Comparison of ENCODE assay signal across 8 cellular contexts in genomic region chr4:36399762-36400353, GRCh38.
DNase-seq lines count a peak whose midpoint lies in the region; ATAC-seq and TF ChIP-seq lines count a peak whose summit lies in the region.

No MANE protein-coding gene starts in this region.

- in situ Hi-C loops in gastrocnemius medialis (cut with MboI; ENCODE audit: low sequenced_read_pairs in 4 of 4), result no loop called here

- no peaks in the 10 kb centered on the region for H3K36me3 Mint-ChIP-seq in CD8-positive, alpha-beta T cell
- peaks cover 4% of the 10 kb centered on the region for H3K36me3 Mint-ChIP-seq in activated CD8-positive, alpha-beta T cell treated with anti-CD3 and anti-CD28 coated beads for 36 hours (ENCODE audit: low read depth)

- no peak overlapping the region for H3K27ac ChIP-seq in CD8-positive, alpha-beta T cell (ENCODE audit: low read depth, low read length)
- no peak overlapping the region for H3K27ac ChIP-seq in gastrocnemius medialis

- no peak overlapping the region for H3K4me3 ChIP-seq in CD8-positive, alpha-beta T cell (ENCODE audit: low read depth, low read length)
- no peak overlapping the region for H3K4me3 ChIP-seq in gastrocnemius medialis

- ATAC-seq in CD8-positive, alpha-beta T cell, result peak; percentile 76
- peak; percentile 66 for ATAC-seq in GM19395 (IDR thresholded peaks at IDR 0.05; ENCODE audit: unreplicated experiment)
- ATAC-seq in activated CD8-positive, alpha-beta T cell treated with anti-CD3 and anti-CD28 coated beads for 36 hours, result peak; percentile 76
- no peak for ATAC-seq in gastrocnemius medialis

- CTCF ChIA-PET in CD8-positive, alpha-beta T cell (lab: Charles Lee), result interaction anchor here (0.8 to 5.0 kb wide), 46 partner anchors 8 to 318 kb away, joined by 3 to 118 read pairs (median 5); partner anchors contain the start of gene ARAP2
- CTCF ChIA-PET in activated CD8-positive, alpha-beta T cell treated with anti-CD3 and anti-CD28 coated beads for 36 hours (lab: Charles Lee), result interaction anchor here (0.6 to 3.6 kb wide), 72 partner anchors 10 to 1285 kb away, joined by 3 to 86 read pairs (median 4); partner anchors contain the start of gene ARAP2

- POLR2A ChIA-PET in CD8-positive, alpha-beta T cell (lab: Charles Lee), result interaction anchor here (0.6 to 1.7 kb wide), 4 partner anchors 13 to 156 kb away, joined by 3 to 7 read pairs (median 5); partner anchors contain the start of gene ARAP2
- POLR2A ChIA-PET in activated CD8-positive, alpha-beta T cell treated with anti-CD3 and anti-CD28 coated beads for 36 hours (lab: Charles Lee), result no interaction called here

- H3K27me3 ChIP-seq in CD8-positive, alpha-beta T cell (ENCODE audit: insufficient read depth, low read length), result no peaks in the 10 kb centered on the region
- H3K27me3 ChIP-seq in gastrocnemius medialis, result no peaks in the 10 kb centered on the region

- H3K36me3 ChIP-seq in CD8-positive, alpha-beta T cell (ENCODE audit: insufficient read depth, low read length), result no peaks in the 10 kb centered on the region
- H3K36me3 ChIP-seq in gastrocnemius medialis, result no peaks in the 10 kb centered on the region

- H3K27ac Mint-ChIP-seq in CD8-positive, alpha-beta T cell, result no peak overlapping the region
- H3K27ac Mint-ChIP-seq in activated CD8-positive, alpha-beta T cell treated with anti-CD3 and anti-CD28 coated beads for 36 hours, result no peak overlapping the region

- no peak for TF ChIP-seq POLR2A in gastrocnemius medialis (IDR thresholded peaks at IDR 0.05)

- peak; percentile 77 for TF ChIP-seq CTCF in CD8-positive, alpha-beta T cell (IDR thresholded peaks at IDR 0.05)
- peak; percentile 88 for TF ChIP-seq CTCF in activated CD8-positive, alpha-beta T cell treated with anti-CD3 and anti-CD28 coated beads for 36 hours (IDR thresholded peaks at IDR 0.05)
- peak in 1 of 5 experiments; percentile 18 for TF ChIP-seq CTCF in gastrocnemius medialis (IDR thresholded peaks at IDR 0.05 in 4 of 5, conservative IDR thresholded peaks at IDR 0.05 in 1 of 5)

- no peaks in the 10 kb centered on the region for H3K9me3 ChIP-seq in CD8-positive, alpha-beta T cell (ENCODE audit: low read length)
- H3K9me3 ChIP-seq in gastrocnemius medialis, result no peaks in the 10 kb centered on the region

- H3K4me3 Mint-ChIP-seq in CD8-positive, alpha-beta T cell, result no peak overlapping the region
- H3K4me3 Mint-ChIP-seq in activated CD8-positive, alpha-beta T cell treated with anti-CD3 and anti-CD28 coated beads for 36 hours, result no peak overlapping the region

- intact Hi-C loops in CD8-positive, alpha-beta T cell (cut with DNase I, micrococcal nuclease), result loop anchor here (1.0 to 10.0 kb wide), 6 partner anchors 15 to 215 kb away; partner anchors contain the start of gene ARAP2 (in 1 of the 2)
- intact Hi-C loops in activated CD8-positive, alpha-beta T cell treated with anti-CD3 and anti-CD28 coated beads for 36 hours (cut with micrococcal nuclease), result loop anchor here (1.0 to 10.0 kb wide), 2 partner anchors 49 to 155 kb away; partner anchors contain the start of gene ARAP2
- intact Hi-C loops in gastrocnemius medialis (cut with DNase I; ENCODE audit: low total_unique reads), result no loop called here

- H3K27me3 Mint-ChIP-seq in CD8-positive, alpha-beta T cell (ENCODE audit: low read depth), result peaks cover 5% of the 10 kb centered on the region
- peaks cover 5% of the 10 kb centered on the region for H3K27me3 Mint-ChIP-seq in activated CD8-positive, alpha-beta T cell treated with anti-CD3 and anti-CD28 coated beads for 36 hours

- H3K9me3 Mint-ChIP-seq in CD8-positive, alpha-beta T cell, result no peaks in the 10 kb centered on the region
- H3K9me3 Mint-ChIP-seq in activated CD8-positive, alpha-beta T cell treated with anti-CD3 and anti-CD28 coated beads for 36 hours, result peaks cover 7% of the 10 kb centered on the region

- peak; percentile 16 to 62 (median 36) for DNase-seq in CD8-positive, alpha-beta T cell
- peak; percentile 51 to 80 for DNase-seq in Kasumi-1 (lab: John Stamatoyannopoulos, UW)
- peak; percentile 74 for DNase-seq in activated CD8-positive, alpha-beta T cell treated with anti-CD3 and anti-CD28 coated beads for 36 hours
- DNase-seq in glomerular visceral epithelial cell (ENCODE audit: extremely low spot score), result peak; percentile 35
- peak; percentile 29 for DNase-seq in stimulated activated CD4-positive, alpha-beta T cell treated with anti-CD3 and anti-CD28 coated beads, Interleukin-4, amount 100 ng/mL, for 1 hour
- DNase-seq in AG08396 (ENCODE audit: low spot score), result no peak
- no peak for DNase-seq in gastrocnemius medialis

- no peaks in the 10 kb centered on the region for H3K4me1 ChIP-seq in CD8-positive, alpha-beta T cell (ENCODE audit: insufficient read depth, low read length)
- H3K4me1 ChIP-seq in gastrocnemius medialis, result no peaks in the 10 kb centered on the region

- H3K4me1 Mint-ChIP-seq in CD8-positive, alpha-beta T cell (ENCODE audit: low read depth), result no peaks in the 10 kb centered on the region
- H3K4me1 Mint-ChIP-seq in activated CD8-positive, alpha-beta T cell treated with anti-CD3 and anti-CD28 coated beads for 36 hours (ENCODE audit: low read depth), result peaks cover 9% of the 10 kb centered on the region

Comparison
In these comparisons a context has a peak if more than half of its experiments do, and no peak if none do; other contexts are left out.
1. ATAC-seq: peak in CD8-positive, alpha-beta T cell (single experiment), GM19395 (single experiment) and activated CD8-positive, alpha-beta T cell treated with anti-CD3 and anti-CD28 coated beads for 36 hours (single experiment); none in gastrocnemius medialis (0 of 2).
2. DNase-seq: peak in CD8-positive, alpha-beta T cell (7 of 7), Kasumi-1 (2 of 2), activated CD8-positive, alpha-beta T cell treated with anti-CD3 and anti-CD28 coated beads for 36 hours (single experiment), glomerular visceral epithelial cell (single experiment) and stimulated activated CD4-positive, alpha-beta T cell treated with anti-CD3 and anti-CD28 coated beads, Interleukin-4, amount 100 ng/mL, for 1 hour (single experiment); none in AG08396 (single experiment) and gastrocnemius medialis (0 of 2).